ENCODE assay signal across 10 cellular contexts in genomic region chr19:1017115-1017905, GRCh38. TPM values are rescaled to one million over a fixed set of nuclear protein-coding genes. Genes with fewer than 3 reads are reported as not detected.
DNase-seq lines count a peak whose midpoint lies in the region; ATAC-seq and TF ChIP-seq lines count a peak whose summit lies in the region.
"Had no signal": no experiment of that assay in that cellular context is flagged by ENCODE, and none has a peak within 500 bp of the region (broad histone marks: within the 10 kb centered on the region; RNA-seq: fewer than 3 reads in every experiment).

No MANE protein-coding gene starts in this region.

- H3K79me2 ChIP-seq in hepatocyte, result peaks cover 74% of the 10 kb centered on the region

- no peaks in the 10 kb centered on the region for H3K9me2 ChIP-seq in hepatocyte (replicated peaks; ENCODE audit: insufficient read depth)

- H3K4me1 Mint-ChIP-seq in activated CD8-positive, alpha-beta memory T cell treated with anti-CD3 and anti-CD28 coated beads, Interleukin-2, amount 10 ng/mL, durations not matched to agents 7 days and 5 days, result peaks cover 44% of the 10 kb centered on the region
- peaks cover 49% of the 10 kb centered on the region for H3K4me1 Mint-ChIP-seq in activated CD4-positive, alpha-beta memory T cell treated with anti-CD3 and anti-CD28 coated beads, Interleukin-2, amount 10 ng/mL, durations not matched to agents 7 days and 5 days
- peaks cover 65% of the 10 kb centered on the region for H3K4me1 Mint-ChIP-seq in stimulated activated naive CD8-positive, alpha-beta T cell treated with anti-CD3 and anti-CD28 coated beads, Interleukin-15, amount 100 ng/mL, for 72 hours

- WGBS in hepatocyte (ENCODE audit: low lambda C conversion rate, missing lambda C conversion rate), result 74% methylated on average over 23 of the region's 24 CpGs

- no peaks in the 10 kb centered on the region for H3K36me3 ChIP-seq in hepatocyte (replicated peaks; ENCODE audit: insufficient read depth, low read depth)

- no peaks in the 10 kb centered on the region for H3K27me3 ChIP-seq in hepatocyte

- H2AFZ ChIP-seq in hepatocyte, result no peak overlapping the region

- CTCF ChIA-PET in activated CD8-positive, alpha-beta memory T cell treated with anti-CD3 and anti-CD28 coated beads, Interleukin-2, amount 10 ng/mL, durations not matched to agents 7 days and 5 days (lab: Charles Lee), result no interaction called here
- CTCF ChIA-PET in activated CD4-positive, alpha-beta memory T cell treated with anti-CD3 and anti-CD28 coated beads, Interleukin-2, amount 10 ng/mL, durations not matched to agents 7 days and 5 days (lab: Charles Lee), result no interaction called here

- peak overlapping the region; percentile 86 for H3K27ac ChIP-seq in hepatocyte

- H4K20me1 ChIP-seq in hepatocyte (ENCODE audit: insufficient read depth, poor library complexity, severe bottlenecking), result peaks cover 65% of the 10 kb centered on the region

- peak overlapping the region; percentile 70 for H3K27ac Mint-ChIP-seq in activated CD8-positive, alpha-beta memory T cell treated with anti-CD3 and anti-CD28 coated beads, Interleukin-2, amount 10 ng/mL, durations not matched to agents 7 days and 5 days
- peak overlapping the region; percentile 67 for H3K27ac Mint-ChIP-seq in activated CD4-positive, alpha-beta memory T cell treated with anti-CD3 and anti-CD28 coated beads, Interleukin-2, amount 10 ng/mL, durations not matched to agents 7 days and 5 days
- H3K27ac Mint-ChIP-seq in stimulated activated naive CD8-positive, alpha-beta T cell treated with anti-CD3 and anti-CD28 coated beads, Interleukin-15, amount 100 ng/mL, for 72 hours, result peak overlapping the region; percentile 86 to 98

- H3K4me3 Mint-ChIP-seq in activated CD8-positive, alpha-beta memory T cell treated with anti-CD3 and anti-CD28 coated beads, Interleukin-2, amount 10 ng/mL, durations not matched to agents 7 days and 5 days, result no peak overlapping the region
- H3K4me3 Mint-ChIP-seq in activated CD4-positive, alpha-beta memory T cell treated with anti-CD3 and anti-CD28 coated beads, Interleukin-2, amount 10 ng/mL, durations not matched to agents 7 days and 5 days, result peak overlapping the region; percentile 46
- peak overlapping the region; percentile 42 to 67 for H3K4me3 Mint-ChIP-seq in stimulated activated naive CD8-positive, alpha-beta T cell treated with anti-CD3 and anti-CD28 coated beads, Interleukin-15, amount 100 ng/mL, for 72 hours

- ATAC-seq in activated CD8-positive, alpha-beta memory T cell treated with anti-CD3 and anti-CD28 coated beads, Interleukin-2, amount 10 ng/mL, durations not matched to agents 7 days and 5 days, result no peak
- ATAC-seq in stimulated activated naive CD8-positive, alpha-beta T cell treated with anti-CD3 and anti-CD28 coated beads, Interleukin-15, amount 100 ng/mL, for 72 hours, result no peak

- peaks cover 42% of the 10 kb centered on the region for H3K4me1 ChIP-seq in hepatocyte (ENCODE audit: insufficient read depth)

- H3K27me3 Mint-ChIP-seq in activated CD8-positive, alpha-beta memory T cell treated with anti-CD3 and anti-CD28 coated beads, Interleukin-2, amount 10 ng/mL, durations not matched to agents 7 days and 5 days, result no peaks in the 10 kb centered on the region
- no peaks in the 10 kb centered on the region for H3K27me3 Mint-ChIP-seq in activated CD4-positive, alpha-beta memory T cell treated with anti-CD3 and anti-CD28 coated beads, Interleukin-2, amount 10 ng/mL, durations not matched to agents 7 days and 5 days
- no peaks in the 10 kb centered on the region for H3K27me3 Mint-ChIP-seq in stimulated activated naive CD8-positive, alpha-beta T cell treated with anti-CD3 and anti-CD28 coated beads, Interleukin-15, amount 100 ng/mL, for 72 hours

- no peaks in the 10 kb centered on the region for H3K9me3 Mint-ChIP-seq in activated CD8-positive, alpha-beta memory T cell treated with anti-CD3 and anti-CD28 coated beads, Interleukin-2, amount 10 ng/mL, durations not matched to agents 7 days and 5 days (ENCODE audit: low read depth)
- no peaks in the 10 kb centered on the region for H3K9me3 Mint-ChIP-seq in activated CD4-positive, alpha-beta memory T cell treated with anti-CD3 and anti-CD28 coated beads, Interleukin-2, amount 10 ng/mL, durations not matched to agents 7 days and 5 days
- H3K9me3 Mint-ChIP-seq in stimulated activated naive CD8-positive, alpha-beta T cell treated with anti-CD3 and anti-CD28 coated beads, Interleukin-15, amount 100 ng/mL, for 72 hours, result no peaks in the 10 kb centered on the region

- H3K36me3 Mint-ChIP-seq in activated CD8-positive, alpha-beta memory T cell treated with anti-CD3 and anti-CD28 coated beads, Interleukin-2, amount 10 ng/mL, durations not matched to agents 7 days and 5 days, result peaks cover 8% of the 10 kb centered on the region
- peaks cover 20% of the 10 kb centered on the region for H3K36me3 Mint-ChIP-seq in activated CD4-positive, alpha-beta memory T cell treated with anti-CD3 and anti-CD28 coated beads, Interleukin-2, amount 10 ng/mL, durations not matched to agents 7 days and 5 days (ENCODE audit: low read depth)

- POLR2A ChIA-PET in activated CD4-positive, alpha-beta memory T cell treated with anti-CD3 and anti-CD28 coated beads, Interleukin-2, amount 10 ng/mL, durations not matched to agents 7 days and 5 days (lab: Charles Lee), result interaction anchor here (0.7 to 2.6 kb wide), 4 partner anchors 12 to 33 kb away, joined by 3 to 6 read pairs (median 3); partner anchors contain the start of gene WDR18

- H3K9me3 ChIP-seq in hepatocyte (ENCODE audit: low read depth), result no peaks in the 10 kb centered on the region

- DNase-seq in activated CD8-positive, alpha-beta memory T cell treated with anti-CD3 and anti-CD28 coated beads, Interleukin-2, amount 10 ng/mL, durations not matched to agents 7 days and 5 days, result no peak
- DNase-seq in activated CD8-positive, alpha-beta memory T cell treated with anti-CD3 and anti-CD28 coated beads for 24 hours, result no peak
- DNase-seq in activated CD4-positive, alpha-beta memory T cell treated with anti-CD3 and anti-CD28 coated beads, Interleukin-2, amount 10 ng/mL, durations not matched to agents 7 days and 5 days, result no peak
- DNase-seq in hepatocyte (ENCODE audit: low spot score) (no peak), DMS53 treated with DMSO at 0.1 percent for 48 hours (lab: John Stamatoyannopoulos, UW; ENCODE audit: unreplicated experiment) (no peak), Kasumi-1 (lab: John Stamatoyannopoulos, UW) (no peak), NCI-H2107 treated with DMSO at 0.1 percent for 48 hours (lab: John Stamatoyannopoulos, UW; ENCODE audit: unreplicated experiment) (no peak)
- DNase-seq in stimulated activated naive CD8-positive, alpha-beta T cell treated with anti-CD3 and anti-CD28 coated beads, Interleukin-15, amount 100 ng/mL, for 72 hours, result no peak
- DNase-seq: NCI-H2227 treated with DMSO at 0.1 percent for 48 hours; stimulated activated CD8-positive, alpha-beta memory T cell treated with anti-CD3 and anti-CD28 coated beads, Interleukin-4, amount 100 ng/mL, for 48 hours had no signal

- no peak overlapping the region for H3K4me3 ChIP-seq in hepatocyte

- peak overlapping the region; percentile 99 for H3K4me2 ChIP-seq in hepatocyte

- no peak for TF ChIP-seq CTCF in hepatocyte (IDR thresholded peaks at IDR 0.05; ENCODE audit: poor library complexity)

RNA-seq across cellular contexts. Expression of gene TMEM259, which starts 3.6 kb away (rescaled TPM):
- 100 to 1,000 TPM; 172 to 212 TPM for total RNA-seq in activated CD8-positive, alpha-beta memory T cell treated with anti-CD3 and anti-CD28 coated beads, Interleukin-2, amount 10 ng/mL, durations not matched to agents 7 days and 5 days
- total RNA-seq in activated CD4-positive, alpha-beta memory T cell treated with anti-CD3 and anti-CD28 coated beads, Interleukin-2, amount 10 ng/mL, durations not matched to agents 7 days and 5 days, result 100 to 1,000 TPM; 181 TPM
- total RNA-seq in hepatocyte, result 108 and 169 TPM in 2 replicates
- polyA plus RNA-seq in hepatocyte, result 311 and 383 TPM in 2 replicates

RNA-seq across cellular contexts. Expression of gene RNU6-2, which starts 4.0 kb away (rescaled TPM):
- total RNA-seq in activated CD8-positive, alpha-beta memory T cell treated with anti-CD3 and anti-CD28 coated beads, Interleukin-2, amount 10 ng/mL, durations not matched to agents 7 days and 5 days, result not detected
- total RNA-seq in activated CD4-positive, alpha-beta memory T cell treated with anti-CD3 and anti-CD28 coated beads, Interleukin-2, amount 10 ng/mL, durations not matched to agents 7 days and 5 days, result not detected
- not detected in 2 replicates for total RNA-seq in hepatocyte
- polyA plus RNA-seq in hepatocyte, result not detected in 2 replicates

RNA-seq across cellular contexts. Expression of gene CNN2, which starts 9.1 kb away (rescaled TPM):
- 100 to 1,000 TPM; 295 to 296 TPM for total RNA-seq in activated CD8-positive, alpha-beta memory T cell treated with anti-CD3 and anti-CD28 coated beads, Interleukin-2, amount 10 ng/mL, durations not matched to agents 7 days and 5 days
- total RNA-seq in activated CD4-positive, alpha-beta memory T cell treated with anti-CD3 and anti-CD28 coated beads, Interleukin-2, amount 10 ng/mL, durations not matched to agents 7 days and 5 days, result 100 to 1,000 TPM; 513 to 519 TPM
- total RNA-seq in hepatocyte, result 88.5 and 115 TPM in 2 replicates
- polyA plus RNA-seq in hepatocyte, result 229 and 247 TPM in 2 replicates

RNA-seq across cellular contexts. Expression of gene GRIN3B, which starts 17.1 kb away (rescaled TPM):
- total RNA-seq in activated CD8-positive, alpha-beta memory T cell treated with anti-CD3 and anti-CD28 coated beads, Interleukin-2, amount 10 ng/mL, durations not matched to agents 7 days and 5 days, result not detected
- under 1 TPM in 1 of 2 experiments, not detected in 1; 0.08 TPM for total RNA-seq in activated CD4-positive, alpha-beta memory T cell treated with anti-CD3 and anti-CD28 coated beads, Interleukin-2, amount 10 ng/mL, durations not matched to agents 7 days and 5 days
- 0.30 and 0.64 TPM in 2 replicates for total RNA-seq in hepatocyte
- polyA plus RNA-seq in hepatocyte, result 0.48 and 0.49 TPM in 2 replicates

RNA-seq across cellular contexts. Expression of gene ABCA7, which starts 22.6 kb away (rescaled TPM):
- 10 to 100 TPM; 62.7 to 72.9 TPM for total RNA-seq in activated CD8-positive, alpha-beta memory T cell treated with anti-CD3 and anti-CD28 coated beads, Interleukin-2, amount 10 ng/mL, durations not matched to agents 7 days and 5 days
- total RNA-seq in activated CD4-positive, alpha-beta memory T cell treated with anti-CD3 and anti-CD28 coated beads, Interleukin-2, amount 10 ng/mL, durations not matched to agents 7 days and 5 days, result 10 to 100 TPM; 92.7 to 95.1 TPM
- total RNA-seq in hepatocyte, result 8.2 and 17.8 TPM in 2 replicates
- polyA plus RNA-seq in hepatocyte, result 26.8 and 38.1 TPM in 2 replicates
